11 cellular contexts compared by ENCODE assay signal in the genomic region with DNA sequence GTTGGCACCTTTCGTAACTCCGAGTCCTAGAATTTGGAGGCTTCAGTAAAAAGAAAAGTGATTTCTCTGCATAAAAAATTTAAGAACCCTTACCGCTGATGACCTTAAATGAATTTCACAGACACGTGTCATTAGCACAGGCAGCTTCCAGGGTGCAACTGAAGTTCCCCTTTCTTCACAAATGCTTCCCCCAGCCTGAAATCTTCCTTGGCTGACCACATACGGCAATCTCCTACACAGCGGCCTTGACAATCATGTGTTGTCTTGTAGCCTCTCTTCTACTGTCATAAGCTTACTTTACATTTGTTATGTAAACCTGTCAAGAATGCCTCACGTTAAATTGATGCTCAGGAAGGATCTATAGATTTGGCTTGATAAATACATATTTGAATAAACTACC.
DNase-seq lines count a peak whose midpoint lies in the region; TF ChIP-seq lines count a peak whose summit lies in the region.
"Had no signal": no experiment of that assay in that cellular context is flagged by ENCODE, and none has a peak within 500 bp of the region (broad histone marks: within the 10 kb centered on the region; RNA-seq: fewer than 3 reads in every experiment).

No MANE protein-coding gene starts in this region.

- H4K20me1 ChIP-seq in OCI-LY1 (ENCODE audit: insufficient read depth, low read length): no peaks in the 10 kb centered on the region

- peak overlapping the region; percentile 71 for H3K9ac ChIP-seq in OCI-LY1 (ENCODE audit: low read length)
- H3K9ac ChIP-seq: SK-N-SH had no signal

- H3K9me3 ChIP-seq in OCI-LY1 (ENCODE audit: low read length): no peaks in the 10 kb centered on the region
- H3K9me3 ChIP-seq: SK-N-SH had no signal

- peak overlapping the region; percentile 38 for H3K4me3 ChIP-seq in OCI-LY1 (ENCODE audit: low read depth, low read length, poor library complexity, severe bottlenecking)

- peaks cover 0 to 13% (median 5%) of the 10 kb centered on the region in 3 donors for H3K27me3 Mint-ChIP-seq in immature natural killer cell (ENCODE audit: low read depth in 3 of 3)

- TF ChIP-seq CTCF in GM10266 (IDR thresholded peaks at IDR 0.05; ENCODE audit: control insufficient read depth, insufficient read depth, low read depth, missing control alignments) (no peak), OCI-LY1 (IDR thresholded peaks at IDR 0.05; ENCODE audit: low read length) (no peak)

- no peaks in the 10 kb centered on the region for H3K9me3 Mint-ChIP-seq in immature natural killer cell

- H3K36me3 Mint-ChIP-seq in immature natural killer cell: peaks cover 0 to 24% (median 3%) of the 10 kb centered on the region in 3 donors

- peaks cover 85% of the 10 kb centered on the region for H3K36me3 ChIP-seq in OCI-LY1 (ENCODE audit: insufficient read depth, low read length)

- peaks cover 29 to 34% of the 10 kb centered on the region in 2 donors for H3K4me1 Mint-ChIP-seq in immature natural killer cell

- H3K79me2 ChIP-seq in OCI-LY1 (ENCODE audit: insufficient read depth, low read length): peaks cover 19% of the 10 kb centered on the region

- no peaks in the 10 kb centered on the region for H3K27me3 ChIP-seq in OCI-LY1 (ENCODE audit: insufficient read depth, low read length)

- H3K4me2 ChIP-seq in OCI-LY1 (ENCODE audit: low read length): peak overlapping the region; percentile 74
- H3K4me2 ChIP-seq: SK-N-SH had no signal

- H3K27ac ChIP-seq in OCI-LY1 (ENCODE audit: low read depth, low read length, poor library complexity, severe bottlenecking): peak overlapping the region; percentile 98

- no peak overlapping the region for H2AFZ ChIP-seq in OCI-LY1 (ENCODE audit: low read length)

- DNase-seq in AML-193 (lab: John Stamatoyannopoulos, UW) (peak; percentile 96 to 98), GM10266 (ENCODE audit: extremely low spot score) (peak; percentile 47), immature natural killer cell (no peak), NCI-H524 treated with DMSO at 0.1 percent for 48 hours (lab: John Stamatoyannopoulos, UW) (no peak), cerebellar nuclear complex (lab: John Stamatoyannopoulos, UW) (no peak), NCI-H446 (lab: John Stamatoyannopoulos, UW) (no peak), iPS-NIHi7 (ENCODE audit: extremely low spot score) (no peak)
- DNase-seq: dermis blood vessel endothelial cell, NCI-H82, SK-N-SH had no signal

- H3K4me3 Mint-ChIP-seq in immature natural killer cell: peak overlapping the region in 4 of 5 donors; percentile 12 to 66 (median 34)

- peak overlapping the region; percentile 30 to 96 (median 88) for H3K27ac Mint-ChIP-seq in immature natural killer cell

- peaks cover 12% of the 10 kb centered on the region for H3F3A ChIP-seq in OCI-LY1 (ENCODE audit: insufficient read depth, low read length)

- peaks cover 72% of the 10 kb centered on the region for H3K4me1 ChIP-seq in OCI-LY1 (ENCODE audit: insufficient read depth, low read length, severe bottlenecking)

- no peaks in the 10 kb centered on the region for H3K9me2 ChIP-seq in OCI-LY1 (ENCODE audit: low read depth, low read length)
- H3K9me2 ChIP-seq: SK-N-SH had no signal

Comparison
In these comparisons a context has a peak if more than half of its experiments do, and no peak if none do; other contexts are left out.
1. DNase-seq: peak in AML-193 (2 of 2) and GM10266 (single experiment); none in immature natural killer cell (0 of 3), NCI-H524 treated with DMSO at 0.1 percent for 48 hours (single experiment), cerebellar nuclear complex (0 of 2), NCI-H446 (0 of 2) and iPS-NIHi7 (single experiment).